8 cellular contexts compared by ENCODE assay signal in genomic region chr19:1605236-1606137, GRCh38. TPM values are rescaled to one million over a fixed set of nuclear protein-coding genes. Genes with fewer than 3 reads are reported as not detected.
DNase-seq lines count a peak whose midpoint lies in the region; ATAC-seq and TF ChIP-seq lines count a peak whose summit lies in the region.

TSS of gene UQCR11 (minus strand) at chr19:1605462. CDS start at chr19:1605409, 53 bp downstream.

- peaks cover 0 to 21% of the 10 kb centered on the region in 2 donors for H3K4me1 ChIP-seq in lung (ENCODE audit: control insufficient read depth in 2 of 2, insufficient read depth in 2 of 2, low read length in 2 of 2)

- no peaks in the 10 kb centered on the region for H3K9me3 ChIP-seq in lung (ENCODE audit: control insufficient read depth in 2 of 2, insufficient read depth in 1 of 2, low read length in 1 of 2)

- ATAC-seq in GM19467 (IDR thresholded peaks at IDR 0.05; ENCODE audit: unreplicated experiment): peak; percentile 78
- peak; percentile 94 for ATAC-seq in lung (ENCODE audit: insufficient read depth, low FRiP score)

- DNase-seq in CMK (ENCODE audit: low read depth): peak; percentile 94
- peak; percentile 76 for DNase-seq in HS-5 (ENCODE audit: low read depth)
- DNase-seq in NK-92 (lab: John Stamatoyannopoulos, UW; ENCODE audit: unreplicated experiment): peak; percentile 48
- peak; percentile 81 to 83 for DNase-seq in activated CD8-positive, alpha-beta memory T cell treated with anti-CD3 and anti-CD28 coated beads for 1 hour (ENCODE audit: extremely low read depth in 1 of 2, low read depth in 1 of 2)
- peak; percentile 90 for DNase-seq in effector CD4-positive, alpha-beta T cell
- peak; percentile 94 for DNase-seq in lung (ENCODE audit: low spot score)
- DNase-seq in stimulated activated CD4-positive, alpha-beta T cell treated with anti-CD3 and anti-CD28 coated beads, TNF-alpha, amount 100 ng/mL, for 4 hours (ENCODE audit: low read depth in 3 of 3): peak; percentile 84 to 87 (median 86)

- 0% methylated on average over 63 to 79 of the region's 79 CpGs for WGBS in lung, 2 donors

- peaks cover 0 to 13% of the 10 kb centered on the region in 2 donors for H3K36me3 ChIP-seq in lung (ENCODE audit: control insufficient read depth in 2 of 2, insufficient read depth in 2 of 2, low read length in 2 of 2)

- no peaks in the 10 kb centered on the region for H3K27me3 ChIP-seq in lung (ENCODE audit: control insufficient read depth, insufficient read depth)

- peak within 1 kb of the TSS; percentile 91 to 94 for H3K27ac ChIP-seq in lung (ENCODE audit: low read depth in 1 of 2, low read length in 1 of 2)

- TF ChIP-seq CTCF in lung (IDR thresholded peaks at IDR 0.05; ENCODE audit: control extremely low read depth, extremely low read depth): peak; percentile 29

- peak within 1 kb of the TSS; percentile 89 for H3K4me3 ChIP-seq in lung

RNA-seq across cellular contexts. Expression of gene UQCR11, which starts in this region (rescaled TPM):
- total RNA-seq in lung: 100 to 1,000 TPM in 1 of 2 donors, 10 to 100 TPM in 1; 35.4 to 225 TPM
- 100 to 1,000 TPM; 122 to 131 TPM for polyA plus RNA-seq in lung

Comparison
In these comparisons a context has a peak if more than half of its experiments do, and no peak if none do; other contexts are left out.
1. Peak in every context shown above with its lines: DNase-seq, ATAC-seq, H3K4me3 ChIP-seq and H3K27ac ChIP-seq.